In genomic region chr4:165844151-165844550, GRCh38 we compare ENCODE assay signal across 19 cellular contexts. TPM values are rescaled to one million over a fixed set of nuclear protein-coding genes. Genes with fewer than 3 reads are reported as not detected.
"Had no signal": no experiment of that assay in that cellular context is flagged by ENCODE, and none has a peak within 500 bp of the region (broad histone marks: within the 10 kb centered on the region; RNA-seq: fewer than 3 reads in every experiment).

No MANE protein-coding gene starts in this region.

- H3K9me3 Mint-ChIP-seq: neural progenitor cell, WTC11 had no signal

- H3K4me1 Mint-ChIP-seq: immature natural killer cell, neural progenitor cell had no signal

- DNase-seq: activated CD4-positive, alpha-beta T cell treated with anti-CD3 and anti-CD28 coated beads for 48 hours; activated CD8-positive, alpha-beta memory T cell treated with anti-CD3 and anti-CD28 coated beads, Interleukin-2, amount 50 U/mL, for 4 hours; activated CD8-positive, alpha-beta T cell treated with anti-CD3 and anti-CD28 coated beads, Interleukin-2, amount 10 ng/mL, durations not matched to agents 7 days and 5 days; activated gamma-delta T cell treated with Interleukin-2 at 50 U/mL for 16 hours; activated T-cell treated with anti-CD3 and anti-CD28 coated beads, Interleukin-2, amount 50 U/mL, for 72 hours; amniotic stem cell; body of pancreas; effector CD8-positive, alpha-beta T cell; foreskin keratinocyte; immature natural killer cell; lower lobe of right lung; ovary; right lobe of liver; stimulated activated CD4-positive, alpha-beta T cell treated with anti-CD3 and anti-CD28 coated beads, Interleukin-4, amount 100 ng/mL, for 4 hours; stimulated activated CD8-positive, alpha-beta memory T cell treated with anti-CD3 and anti-CD28 coated beads, Interleukin-4, amount 100 ng/mL, for 48 hours; stimulated activated naive CD4-positive, alpha-beta T cell treated with Interleukin-2 at 50 U/mL for 16 hours had no signal

- H3K27ac Mint-ChIP-seq: activated CD8-positive, alpha-beta T cell treated with anti-CD3 and anti-CD28 coated beads, Interleukin-2, amount 10 ng/mL, durations not matched to agents 7 days and 5 days; activated naive CD8-positive, alpha-beta T cell; activated T-cell treated with anti-CD3 and anti-CD28 coated beads, Interleukin-2, amount 50 U/mL, for 72 hours; immature natural killer cell; neural progenitor cell; WTC11 had no signal

- H3K36me3 Mint-ChIP-seq: activated naive CD8-positive, alpha-beta T cell; immature natural killer cell; neural progenitor cell; WTC11 had no signal

- H3K4me3 Mint-ChIP-seq: activated CD8-positive, alpha-beta T cell treated with anti-CD3 and anti-CD28 coated beads, Interleukin-2, amount 10 ng/mL, durations not matched to agents 7 days and 5 days; activated naive CD8-positive, alpha-beta T cell; activated T-cell treated with anti-CD3 and anti-CD28 coated beads, Interleukin-2, amount 50 U/mL, for 72 hours; immature natural killer cell; neural progenitor cell; WTC11 had no signal

- ATAC-seq: activated CD8-positive, alpha-beta T cell treated with anti-CD3 and anti-CD28 coated beads, Interleukin-2, amount 10 ng/mL, durations not matched to agents 7 days and 5 days; activated T-cell treated with anti-CD3 and anti-CD28 coated beads, Interleukin-2, amount 50 U/mL, for 72 hours; body of pancreas; foreskin keratinocyte; lower lobe of right lung; right lobe of liver; WTC11 had no signal

RNA-seq across cellular contexts. Expression of gene TLL1, which starts 28.9 kb away (rescaled TPM):
- total RNA-seq: activated CD8-positive, alpha-beta T cell treated with anti-CD3 and anti-CD28 coated beads, Interleukin-2, amount 10 ng/mL, durations not matched to agents 7 days and 5 days; activated T-cell treated with anti-CD3 and anti-CD28 coated beads, Interleukin-2, amount 50 U/mL, for 72 hours had no signal
